In the genomic region with DNA sequence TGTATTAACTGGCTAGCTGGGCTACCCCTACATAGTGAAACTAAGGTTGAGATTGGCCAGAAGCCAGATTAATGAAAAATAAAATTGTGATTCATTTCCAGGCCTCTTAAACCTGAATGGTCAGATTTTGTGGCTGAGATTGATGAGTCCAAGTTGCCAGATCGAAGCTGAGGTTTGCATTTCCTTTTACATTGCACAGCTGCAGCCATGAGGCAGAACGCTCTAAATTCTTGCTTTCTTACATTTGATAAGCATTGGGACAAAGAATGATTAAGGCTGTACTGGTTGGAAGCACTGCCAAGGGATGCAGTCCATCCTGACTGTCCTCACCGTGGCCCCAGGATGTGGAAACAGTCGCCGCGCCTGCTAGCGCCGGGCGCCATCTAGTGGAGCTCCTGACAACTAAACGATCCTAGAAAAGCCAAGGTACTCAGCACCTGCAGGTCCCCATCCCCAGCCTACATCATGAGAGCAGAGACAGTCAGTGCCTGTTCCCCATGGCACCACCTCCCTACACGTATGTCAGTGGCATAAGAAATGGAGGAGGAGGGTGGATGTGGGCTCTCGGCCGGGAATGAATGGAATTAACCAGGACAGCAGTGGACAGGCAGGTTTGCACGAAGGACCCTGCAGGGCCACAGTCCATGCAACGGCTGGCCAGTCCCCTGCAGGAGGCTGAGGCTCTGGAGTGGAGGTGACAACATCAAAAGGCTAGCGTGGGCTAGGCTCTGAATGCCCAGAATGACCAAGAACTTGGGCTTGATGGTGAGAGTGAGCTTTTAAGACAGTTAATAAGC, we compare ENCODE assay signal across 8 cellular contexts. TPM values are rescaled to one million over a fixed set of nuclear protein-coding genes. Genes with fewer than 3 reads are reported as not detected.
DNase-seq lines count a peak whose midpoint lies in the region; ATAC-seq and TF ChIP-seq lines count a peak whose summit lies in the region.

No MANE protein-coding gene starts in this region.

- CTCF ChIA-PET in HEK293T (lab: Yijun Ruan, JAX): interaction anchor here (0.6 to 1.6 kb wide), 12 partner anchors 9 to 453 kb away, joined by 3 to 7 read pairs (median 3); no protein-coding TSS in a partner anchor

- peaks cover 0 to 6% (median 3%) of the 10 kb centered on the region in 7 donors for H3K9me3 Mint-ChIP-seq in CD14-positive monocyte
- H3K9me3 Mint-ChIP-seq in memory B cell: no peaks in the 10 kb centered on the region

- no peak overlapping the region for H3K4me3 Mint-ChIP-seq in CD14-positive monocyte
- H3K4me3 Mint-ChIP-seq in memory B cell: no peak overlapping the region

- no peak for DNase-seq in CD14-positive monocyte (ENCODE audit: low spot score)
- DNase-seq in HEK293T (ENCODE audit: extremely low spot score): peak; percentile 80
- peak; percentile 85 for DNase-seq in NCI-H69 (lab: John Stamatoyannopoulos, UW)
- peak; percentile 30 to 42 for DNase-seq in activated CD4-positive, alpha-beta T cell treated with anti-CD3 and anti-CD28 coated beads, Interleukin-2, amount 50 U/mL, for 24 hours (ENCODE audit: low read depth in 1 of 2, low spot score in 1 of 2)
- DNase-seq in dermis blood vessel endothelial cell: peak; percentile 90
- peak in 1 of 2 donors; percentile 58 for DNase-seq in memory B cell (ENCODE audit: low spot score in 2 of 2)
- DNase-seq in stimulated activated CD8-positive, alpha-beta memory T cell treated with anti-CD3 and anti-CD28 coated beads, Interleukin-15, amount 100 ng/mL, for 1 hour (ENCODE audit: low read depth): peak; percentile 42

- H3K36me3 Mint-ChIP-seq in CD14-positive monocyte: no peaks in the 10 kb centered on the region
- H3K36me3 Mint-ChIP-seq in memory B cell: peaks cover 48% of the 10 kb centered on the region

- H3K27me3 Mint-ChIP-seq in CD14-positive monocyte (ENCODE audit: low read depth in 3 of 3) (peaks cover 3 to 6% (median 4%) of the 10 kb centered on the region in 3 donors), memory B cell (no peaks in the 10 kb centered on the region)

- intact Hi-C loops in CD14-positive monocyte (cut with micrococcal nuclease): loop anchor here in 1 of 2 donors (1.0 kb wide), 1 partner anchor 453 kb away; no protein-coding TSS in a partner anchor

- ATAC-seq in memory B cell (ENCODE audit: low read depth): peak; percentile 72
- no peak for ATAC-seq in GM18873 (IDR thresholded peaks at IDR 0.05; ENCODE audit: low FRiP score, unreplicated experiment)

- H3K27ac Mint-ChIP-seq in CD14-positive monocyte (no peak overlapping the region), memory B cell (no peak overlapping the region)

- H3K4me1 Mint-ChIP-seq in CD14-positive monocyte (peaks cover 5% of the 10 kb centered on the region), memory B cell (peaks cover 17% of the 10 kb centered on the region)

- POLR2A ChIA-PET in HEK293T (lab: Yijun Ruan, JAX): interaction anchor here (0.6 kb wide), 1 partner anchor 349 kb away, joined by 4 read pairs; no protein-coding TSS in a partner anchor

- TF ChIP-seq CTCF in CD14-positive monocyte (IDR thresholded peaks at IDR 0.05): peak; percentile 88

TF ChIP-seq in HEK293T, 16 proteins besides CTCF, POLR2A, EP300 and RAD21:
- TF ChIP-seq HDGF (IDR thresholded peaks at IDR 0.05; ENCODE audit: borderline replicate concordance) (no peak), FOXA1 (IDR thresholded peaks at IDR 0.05) (no peak), CTBP1 (IDR thresholded peaks at IDR 0.05; ENCODE audit: borderline replicate concordance) (no peak), NFRKB (IDR thresholded peaks at IDR 0.05) (no peak), FOXK2 (IDR thresholded peaks at IDR 0.05) (no peak), LEF1 (IDR thresholded peaks at IDR 0.05; ENCODE audit: borderline replicate concordance) (no peak), FOXM1 (IDR thresholded peaks at IDR 0.05; ENCODE audit: borderline replicate concordance) (no peak), ELF4 (IDR thresholded peaks at IDR 0.05) (no peak), SP1 (IDR thresholded peaks at IDR 0.05) (no peak), ARNT (IDR thresholded peaks at IDR 0.05) (no peak), TARDBP (IDR thresholded peaks at IDR 0.05) (no peak), ZNF384 (IDR thresholded peaks at IDR 0.05) (no peak)
- TF ChIP-seq, protein P1, sequence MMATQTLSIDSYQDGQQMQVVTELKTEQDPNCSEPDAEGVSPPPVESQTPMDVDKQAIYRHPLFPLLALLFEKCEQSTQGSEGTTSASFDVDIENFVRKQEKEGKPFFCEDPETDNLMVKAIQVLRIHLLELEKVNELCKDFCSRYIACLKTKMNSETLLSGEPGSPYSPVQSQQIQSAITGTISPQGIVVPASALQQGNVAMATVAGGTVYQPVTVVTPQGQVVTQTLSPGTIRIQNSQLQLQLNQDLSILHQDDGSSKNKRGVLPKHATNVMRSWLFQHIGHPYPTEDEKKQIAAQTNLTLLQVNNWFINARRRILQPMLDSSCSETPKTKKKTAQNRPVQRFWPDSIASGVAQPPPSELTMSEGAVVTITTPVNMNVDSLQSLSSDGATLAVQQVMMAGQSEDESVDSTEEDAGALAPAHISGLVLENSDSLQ (IDR thresholded peaks at IDR 0.05): no peak
TF ChIP-seq in HEK293T: peak in this region for 0.

RNA-seq across cellular contexts. Expression of a gene that starts 19.0 kb away (rescaled TPM):
- polyA plus RNA-seq in CD14-positive monocyte: under 1 TPM; 0.48 to 0.55 TPM
- total RNA-seq in dermis blood vessel endothelial cell: 61.5 and 135 TPM in 2 replicates
